Comparison of ENCODE assay signal across 13 cellular contexts in genomic region chr1:13513885-13514546, GRCh38. TPM values are rescaled to one million over a fixed set of nuclear protein-coding genes. Genes with fewer than 3 reads are reported as not detected.
DNase-seq lines count a peak whose midpoint lies in the region; ATAC-seq and TF ChIP-seq lines count a peak whose summit lies in the region.
"Had no signal": no experiment of that assay in that cellular context is flagged by ENCODE, and none has a peak within 500 bp of the region (broad histone marks: within the 10 kb centered on the region; RNA-seq: fewer than 3 reads in every experiment).

Gene LRRC38 (minus strand): TSS chr1:13514003. CDS start chr1:13513593, 410 bp downstream.

- TF ChIP-seq CTCF in WTC11 (IDR thresholded peaks at IDR 0.05) = no peak
- peak; percentile 37 for TF ChIP-seq CTCF in type B pancreatic cell (conservative IDR thresholded peaks at IDR 0.05)

- no peak within 1 kb of the TSS for H3K4me3 Mint-ChIP-seq in activated naive CD4-positive, alpha-beta T cell treated with anti-CD3 and anti-CD28 coated beads, Interleukin-2, amount 10 ng/mL, durations not matched to agents 7 days and 5 days
- H3K4me3 Mint-ChIP-seq in WTC11 = peak within 1 kb of the TSS; percentile 76
- peak within 1 kb of the TSS; percentile 65 for H3K4me3 Mint-ChIP-seq in type B pancreatic cell
- H3K4me3 Mint-ChIP-seq: B cell had no signal

- H3K4me3 ChIP-seq in iPS-18a (ENCODE audit: low read length) = peak within 1 kb of the TSS; percentile 40

- H3K27me3 ChIP-seq in iPS-18a (ENCODE audit: control insufficient read depth, insufficient read depth, low read length) = peaks cover 94% of the 10 kb centered on the region

- peaks cover 5% of the 10 kb centered on the region for H3K4me1 ChIP-seq in iPS-18a (ENCODE audit: control insufficient read depth, low read depth, low read length)

- CTCF ChIA-PET in activated naive CD4-positive, alpha-beta T cell treated with anti-CD3 and anti-CD28 coated beads, Interleukin-2, amount 10 ng/mL, durations not matched to agents 7 days and 5 days (lab: Charles Lee) = interaction anchor here (1.2 to 1.3 kb wide), 2 partner anchors 14 to 36 kb away, joined by 3 to 4 read pairs; no protein-coding TSS in a partner anchor
- CTCF ChIA-PET in WTC11 (lab: Charles Lee) = interaction anchor here (0.6 to 2.3 kb wide), 12 partner anchors 9 to 86 kb away, joined by 3 to 7 read pairs (median 4); partner anchors contain the start of gene PDPN

- POLR2A ChIA-PET in WTC11 (lab: Charles Lee) = interaction anchor here (0.7 kb wide), 1 partner anchor 1265 kb away, joined by 3 read pairs; no protein-coding TSS in a partner anchor

- no peak within 1 kb of the TSS for H3K27ac Mint-ChIP-seq in activated naive CD4-positive, alpha-beta T cell treated with anti-CD3 and anti-CD28 coated beads, Interleukin-2, amount 10 ng/mL, durations not matched to agents 7 days and 5 days
- H3K27ac Mint-ChIP-seq in WTC11 = no peak within 1 kb of the TSS
- H3K27ac Mint-ChIP-seq in type B pancreatic cell = no peak within 1 kb of the TSS
- H3K27ac Mint-ChIP-seq: B cell had no signal

- no peaks in the 10 kb centered on the region for H3K36me3 ChIP-seq in iPS-18a (ENCODE audit: control insufficient read depth, low read depth, low read length)

- no peak within 1 kb of the TSS for H3K9ac ChIP-seq in iPS-18a (ENCODE audit: low read length)

- no peaks in the 10 kb centered on the region for H3K9me3 ChIP-seq in iPS-18a (ENCODE audit: control insufficient read depth, low read depth, low read length)

- no peaks in the 10 kb centered on the region for H3K4me1 Mint-ChIP-seq in activated naive CD4-positive, alpha-beta T cell treated with anti-CD3 and anti-CD28 coated beads, Interleukin-2, amount 10 ng/mL, durations not matched to agents 7 days and 5 days
- peaks cover 15% of the 10 kb centered on the region for H3K4me1 Mint-ChIP-seq in WTC11
- peaks cover 5% of the 10 kb centered on the region for H3K4me1 Mint-ChIP-seq in type B pancreatic cell (ENCODE audit: unreplicated experiment)

- H3K36me3 Mint-ChIP-seq in activated naive CD4-positive, alpha-beta T cell treated with anti-CD3 and anti-CD28 coated beads, Interleukin-2, amount 10 ng/mL, durations not matched to agents 7 days and 5 days = no peaks in the 10 kb centered on the region
- no peaks in the 10 kb centered on the region for H3K36me3 Mint-ChIP-seq in WTC11
- no peaks in the 10 kb centered on the region for H3K36me3 Mint-ChIP-seq in type B pancreatic cell

- H3K27me3 Mint-ChIP-seq in activated naive CD4-positive, alpha-beta T cell treated with anti-CD3 and anti-CD28 coated beads, Interleukin-2, amount 10 ng/mL, durations not matched to agents 7 days and 5 days = peaks cover 72% of the 10 kb centered on the region
- H3K27me3 Mint-ChIP-seq in WTC11 (ENCODE audit: low read depth) (peaks cover 92% of the 10 kb centered on the region), type B pancreatic cell (peaks cover 97% of the 10 kb centered on the region)

- peaks cover under 1% of the 10 kb centered on the region for H3K9me3 Mint-ChIP-seq in activated naive CD4-positive, alpha-beta T cell treated with anti-CD3 and anti-CD28 coated beads, Interleukin-2, amount 10 ng/mL, durations not matched to agents 7 days and 5 days
- H3K9me3 Mint-ChIP-seq in WTC11 (peaks cover under 1% of the 10 kb centered on the region), type B pancreatic cell (no peaks in the 10 kb centered on the region)

- no peak within 1 kb of the TSS for H3K27ac ChIP-seq in iPS-18a (ENCODE audit: low read length)
- H3K27ac ChIP-seq: dorsolateral prefrontal cortex had no signal

- DNase-seq in activated naive CD4-positive, alpha-beta T cell treated with anti-CD3 and anti-CD28 coated beads, Interleukin-2, amount 10 ng/mL, durations not matched to agents 7 days and 5 days = peak; percentile 27
- DNase-seq in activated naive CD4-positive, alpha-beta T cell treated with Interleukin-2 at 50 U/mL for 16 hours = no peak
- DNase-seq in WTC11 (ENCODE audit: low spot score) = peak; percentile 61
- no peak for DNase-seq in type B pancreatic cell (ENCODE audit: extremely low spot score, unreplicated experiment)
- no peak for DNase-seq in NCI-H1417 treated with DMSO at 0.1 percent for 48 hours (lab: John Stamatoyannopoulos, UW)
- no peak for DNase-seq in activated effector memory CD4-positive, alpha-beta T cell treated with anti-CD3 and anti-CD28 coated beads, Interleukin-2, amount 50 U/mL, for 16 hours
- no peak for DNase-seq in NCI-H2227 (lab: John Stamatoyannopoulos, UW; ENCODE audit: unreplicated experiment)
- DNase-seq: activated naive CD4-positive, alpha-beta T cell treated with anti-CD3 and anti-CD28 coated beads, Interleukin-2, amount 50 U/mL, for 16 hours; dorsolateral prefrontal cortex; KG1; kidney glomerular epithelial cell had no signal

- ATAC-seq in WTC11 = peak; percentile 48

TF ChIP-seq in WTC11, 78 proteins besides CTCF, POLR2A, EP300 and RAD21:
- TF ChIP-seq TEAD1 (CRISPR knock-in tag; IDR thresholded peaks at IDR 0.05) (0 out of 2 replicates have a peak, but pooled peaks have one; percentile 21), FOXP4 (CRISPR knock-in tag; IDR thresholded peaks at IDR 0.05) (peak; percentile 89; the same call in 1 of the 2 replicates), E2F1 (CRISPR knock-in tag; IDR thresholded peaks at IDR 0.05) (no peak), ELF4 (CRISPR knock-in tag; IDR thresholded peaks at IDR 0.05; ENCODE audit: low read depth) (no peak), FOXK1 (CRISPR knock-in tag; IDR thresholded peaks at IDR 0.05) (peak; percentile 30), TCF7 (CRISPR knock-in tag; IDR thresholded peaks at IDR 0.05; ENCODE audit: low read depth) (no peak), RELA (CRISPR knock-in tag; IDR thresholded peaks at IDR 0.05; ENCODE audit: borderline replicate concordance) (0 out of 2 replicates have a peak, but pooled peaks have one; percentile 31), IRF2 (CRISPR knock-in tag; IDR thresholded peaks at IDR 0.05; ENCODE audit: borderline replicate concordance, low read depth) (no peak), TP53 (CRISPR knock-in tag; IDR thresholded peaks at IDR 0.05) (no peak)
- TF ChIP-seq, protein P1, sequence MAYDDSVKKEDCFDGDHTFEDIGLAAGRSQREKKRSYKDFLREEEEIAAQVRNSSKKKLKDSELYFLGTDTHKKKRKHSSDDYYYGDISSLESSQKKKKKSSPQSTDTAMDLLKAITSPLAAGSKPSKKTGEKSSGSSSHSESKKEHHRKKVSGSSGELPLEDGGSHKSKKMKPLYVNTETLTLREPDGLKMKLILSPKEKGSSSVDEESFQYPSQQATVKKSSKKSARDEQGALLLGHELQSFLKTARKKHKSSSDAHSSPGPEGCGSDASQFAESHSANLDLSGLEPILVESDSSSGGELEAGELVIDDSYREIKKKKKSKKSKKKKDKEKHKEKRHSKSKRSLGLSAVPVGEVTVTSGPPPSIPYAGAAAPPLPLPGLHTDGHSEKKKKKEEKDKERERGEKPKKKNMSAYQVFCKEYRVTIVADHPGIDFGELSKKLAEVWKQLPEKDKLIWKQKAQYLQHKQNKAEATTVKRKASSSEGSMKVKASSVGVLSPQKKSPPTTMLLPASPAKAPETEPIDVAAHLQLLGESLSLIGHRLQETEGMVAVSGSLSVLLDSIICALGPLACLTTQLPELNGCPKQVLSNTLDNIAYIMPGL (CRISPR knock-in tag; IDR thresholded peaks at IDR 0.05) = 0 out of 2 replicates have a peak, but pooled peaks have one; percentile 11
- TF ChIP-seq, protein P2, sequence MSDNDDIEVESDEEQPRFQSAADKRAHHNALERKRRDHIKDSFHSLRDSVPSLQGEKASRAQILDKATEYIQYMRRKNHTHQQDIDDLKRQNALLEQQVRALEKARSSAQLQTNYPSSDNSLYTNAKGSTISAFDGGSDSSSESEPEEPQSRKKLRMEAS (CRISPR knock-in tag; IDR thresholded peaks at IDR 0.05) = peak; percentile 63; the same call in 1 of the 2 replicates
- TF ChIP-seq, protein P3, sequence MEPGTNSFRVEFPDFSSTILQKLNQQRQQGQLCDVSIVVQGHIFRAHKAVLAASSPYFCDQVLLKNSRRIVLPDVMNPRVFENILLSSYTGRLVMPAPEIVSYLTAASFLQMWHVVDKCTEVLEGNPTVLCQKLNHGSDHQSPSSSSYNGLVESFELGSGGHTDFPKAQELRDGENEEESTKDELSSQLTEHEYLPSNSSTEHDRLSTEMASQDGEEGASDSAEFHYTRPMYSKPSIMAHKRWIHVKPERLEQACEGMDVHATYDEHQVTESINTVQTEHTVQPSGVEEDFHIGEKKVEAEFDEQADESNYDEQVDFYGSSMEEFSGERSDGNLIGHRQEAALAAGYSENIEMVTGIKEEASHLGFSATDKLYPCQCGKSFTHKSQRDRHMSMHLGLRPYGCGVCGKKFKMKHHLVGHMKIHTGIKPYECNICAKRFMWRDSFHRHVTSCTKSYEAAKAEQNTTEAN (CRISPR knock-in tag; IDR thresholded peaks at IDR 0.05) = no peak

RNA-seq across cellular contexts. Expression of gene LRRC38, which starts in this region (rescaled TPM):
- 0.15 to 0.25 TPM (median 0.16 TPM) in 3 replicates for total RNA-seq in WTC11 (2021)
- 1.0 and 2.6 TPM in 2 replicates for total RNA-seq in type B pancreatic cell (ENCODE audit: low replicate concordance)
- total RNA-seq: B cell had no signal

Comparison
In these comparisons a context has a peak if more than half of its experiments do, and no peak if none do; other contexts are left out.
1. Peak in DNase-seq and ATAC-seq in WTC11; RNA of the gene not detected or under 1 TPM.